In genomic region chr1:63112155-63112914, GRCh38 we compare ENCODE assay signal across 12 cellular contexts.
A peak's percentile ranks its signal among the peaks of the same experiment; 100 is the strongest.
DNase-seq lines count a peak whose midpoint lies in the region; ATAC-seq, FAIRE-seq and TF ChIP-seq lines count a peak whose summit lies in the region.
"Had no signal": no experiment of that assay in that cellular context is flagged by ENCODE, and none has a peak within 500 bp of the region (broad histone marks: within the 10 kb centered on the region; RNA-seq: fewer than 3 reads in every experiment).

No MANE protein-coding gene starts in this region.

- no peaks in the 10 kb centered on the region for H3F3A ChIP-seq in neural progenitor cell (ENCODE audit: low read depth)

- H3K9me3 Mint-ChIP-seq in astrocyte (ENCODE audit: unreplicated experiment) (no peaks in the 10 kb centered on the region), neural progenitor cell (no peaks in the 10 kb centered on the region)
- H3K9me3 Mint-ChIP-seq: central memory CD8-positive, alpha-beta T cell had no signal

- no peak for FAIRE-seq in astrocyte (lab: Jason Lieb, UNC)

- H3K27ac Mint-ChIP-seq in astrocyte (ENCODE audit: unreplicated experiment) (peak overlapping the region; percentile 3), neural progenitor cell (no peak overlapping the region)

- H3K36me3 Mint-ChIP-seq in astrocyte (ENCODE audit: low read depth, unreplicated experiment) (no peaks in the 10 kb centered on the region), neural progenitor cell (no peaks in the 10 kb centered on the region)

- H4K20me1 ChIP-seq in astrocyte (ENCODE audit: insufficient read depth, low read length) (no peaks in the 10 kb centered on the region), neural progenitor cell (ENCODE audit: low read depth) (no peaks in the 10 kb centered on the region)

- ATAC-seq in HG03565 (IDR thresholded peaks at IDR 0.05; ENCODE audit: unreplicated experiment) (peak; percentile 67), Right ventricle myocardium inferior (no peak)

- H3K36me3 ChIP-seq in astrocyte (ENCODE audit: insufficient read depth, low read length) = no peaks in the 10 kb centered on the region
- H3K36me3 ChIP-seq in neural progenitor cell = no peaks in the 10 kb centered on the region

- H3K4me3 Mint-ChIP-seq in astrocyte (ENCODE audit: unreplicated experiment) (no peak overlapping the region), neural progenitor cell (no peak overlapping the region)
- H3K4me3 Mint-ChIP-seq: central memory CD8-positive, alpha-beta T cell had no signal

- peaks cover 24% of the 10 kb centered on the region for H3K4me1 Mint-ChIP-seq in astrocyte (ENCODE audit: low read depth, unreplicated experiment)
- H3K4me1 Mint-ChIP-seq in neural progenitor cell = peaks cover 12% of the 10 kb centered on the region
- H3K4me1 Mint-ChIP-seq: central memory CD8-positive, alpha-beta T cell had no signal

- DNase-seq in NK-92 treated with Interleukin-12 subunit alpha and Interleukin-12 subunit beta, amount 100 ng/mL, for 24 hours (lab: John Stamatoyannopoulos, UW) = peak; percentile 3
- DNase-seq in NK-92 (lab: John Stamatoyannopoulos, UW; ENCODE audit: unreplicated experiment) (no peak), astrocyte (ENCODE audit: low read depth) (peak; percentile 91), neural progenitor cell (ENCODE audit: low spot score) (peak; percentile 28), Right ventricle myocardium inferior (ENCODE audit: missing footprints) (no peak), NOMO-1 treated with dmso at 0.1 percent for 144 hours (lab: John Stamatoyannopoulos, UW; ENCODE audit: unreplicated experiment) (no peak), SHP77 treated with DMSO at 0.1 percent for 48 hours (lab: John Stamatoyannopoulos, UW) (no peak)
- DNase-seq: NCI-H2171; stimulated activated CD8-positive, alpha-beta memory T cell treated with anti-CD3 and anti-CD28 coated beads, Interleukin-4, amount 100 ng/mL, for 48 hours had no signal

- H3K4me1 ChIP-seq in astrocyte (ENCODE audit: insufficient read depth, low read length) (peaks cover 3% of the 10 kb centered on the region), neural progenitor cell (peaks cover 13% of the 10 kb centered on the region)
- H3K4me1 ChIP-seq: parathyroid adenoma had no signal

- no peak overlapping the region for H3K4me2 ChIP-seq in astrocyte (ENCODE audit: low read length)
- peak overlapping the region; percentile 23 for H3K4me2 ChIP-seq in neural progenitor cell

- no peaks in the 10 kb centered on the region for H3K27me3 Mint-ChIP-seq in astrocyte (ENCODE audit: low read depth, unreplicated experiment)
- peaks cover 15% of the 10 kb centered on the region for H3K27me3 Mint-ChIP-seq in neural progenitor cell (ENCODE audit: insufficient read depth, low read depth)

- H3K4me3 ChIP-seq in astrocyte (ENCODE audit: insufficient read depth, low read depth, low read length) (no peak overlapping the region), neural progenitor cell (no peak overlapping the region)

- H3K9me3 ChIP-seq in astrocyte (ENCODE audit: insufficient read depth, low read depth, low read length) (no peaks in the 10 kb centered on the region), neural progenitor cell (ENCODE audit: low read depth) (no peaks in the 10 kb centered on the region)

- H3K79me2 ChIP-seq in astrocyte (ENCODE audit: insufficient read depth, low read length) (no peaks in the 10 kb centered on the region), neural progenitor cell (ENCODE audit: low read depth) (no peaks in the 10 kb centered on the region)
- H3K79me2 ChIP-seq: parathyroid adenoma had no signal

- TF ChIP-seq CTCF in astrocyte (IDR thresholded peaks at IDR 0.05; ENCODE audit: insufficient read depth, low read depth, low read length) (no peak), neural progenitor cell (IDR thresholded peaks at IDR 0.05) (no peak)

- no peak overlapping the region for H3K27ac ChIP-seq in astrocyte (ENCODE audit: low read depth, low read length)
- H3K27ac ChIP-seq in neural progenitor cell = no peak overlapping the region
- H3K27ac ChIP-seq: parathyroid adenoma had no signal

- H3K9ac ChIP-seq in astrocyte (ENCODE audit: low read length) (no peak overlapping the region), neural progenitor cell (no peak overlapping the region)
- H3K9ac ChIP-seq: parathyroid adenoma had no signal

- H3K27me3 ChIP-seq in astrocyte (ENCODE audit: insufficient read depth, low read length) = peaks cover 13% of the 10 kb centered on the region
- no peaks in the 10 kb centered on the region for H3K27me3 ChIP-seq in neural progenitor cell

- no peak overlapping the region for H2AFZ ChIP-seq in astrocyte (ENCODE audit: low read depth, low read length)
- peak overlapping the region; percentile 12 for H2AFZ ChIP-seq in neural progenitor cell (replicated peaks)
- H2AFZ ChIP-seq: parathyroid adenoma had no signal

- intact Hi-C loops in Right ventricle myocardium inferior (cut with DNase I) = no loop called here

Comparison
In these comparisons a context has a peak if more than half of its experiments do, and no peak if none do; other contexts are left out.
1. DNase-seq: peak in NK-92 treated with Interleukin-12 subunit alpha and Interleukin-12 subunit beta, amount 100 ng/mL, for 24 hours (single experiment), astrocyte (single experiment) and neural progenitor cell (single experiment); none in NK-92 (single experiment), Right ventricle myocardium inferior (single experiment), NOMO-1 treated with dmso at 0.1 percent for 144 hours (single experiment) and SHP77 treated with DMSO at 0.1 percent for 48 hours (single experiment).